ENCODE assay signal across 8 cellular contexts in the genomic region with DNA sequence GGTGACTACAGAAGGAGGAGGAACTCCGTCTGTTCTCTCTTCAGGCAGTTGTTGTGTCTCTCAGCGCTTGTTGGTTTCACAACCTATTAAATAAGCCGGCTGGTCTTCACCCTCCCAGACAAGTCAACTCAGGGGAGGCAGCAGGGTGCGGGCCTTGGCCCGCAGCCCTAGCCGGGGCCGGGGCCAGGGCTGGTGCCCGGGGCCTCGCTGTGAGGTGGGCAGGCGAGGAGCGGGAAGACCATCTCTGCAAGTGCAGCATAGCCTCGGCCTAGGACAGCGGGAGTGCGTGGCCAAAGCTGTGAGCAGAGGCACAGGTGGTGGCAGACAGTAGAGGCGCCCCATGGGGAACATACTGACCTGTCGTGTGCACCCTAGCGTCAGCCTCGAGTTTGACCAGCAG. TPM values are rescaled to one million over a fixed set of nuclear protein-coding genes. Genes with fewer than 3 reads are reported as not detected.
DNase-seq lines count a peak whose midpoint lies in the region; ATAC-seq, FAIRE-seq and TF ChIP-seq lines count a peak whose summit lies in the region.
"Not testable (repeated sequence)": the region's sequence is repeated elsewhere in the genome, so short reads cannot be mapped to it uniquely, and the experiment has no call there.

A gene (plus strand): TSS at position 31 of the 400 bp plus-strand sequence. CDS start 310 bp downstream, at position 341.

- H3K27ac ChIP-seq in CD4-positive, alpha-beta T cell (ENCODE audit: low read depth, low read length); Panc1 (ENCODE audit: low read length); small intestine (ENCODE audit: low read depth in 1 of 2, low read length in 1 of 2): not testable (repeated sequence)

- H3K4me1 ChIP-seq in Panc1 (ENCODE audit: control insufficient read depth, insufficient read depth, low read length); small intestine (ENCODE audit: control insufficient read depth in 2 of 2, insufficient read depth in 1 of 2, low read depth in 1 of 2, low read length in 1 of 2): not testable (repeated sequence)

- not testable (repeated sequence) for H3K9me3 Mint-ChIP-seq in CD4-positive, alpha-beta T cell; activated CD4-positive, alpha-beta memory T cell treated with anti-CD3 and anti-CD28 coated beads for 36 hours; activated naive CD8-positive, alpha-beta T cell treated with anti-CD3 and anti-CD28 coated beads for 36 hours; endothelial cell (ENCODE audit: unreplicated experiment); natural killer cell; type B pancreatic cell

- CTCF ChIA-PET in CD4-positive, alpha-beta T cell (lab: Charles Lee); Panc1 (lab: Charles Lee); activated CD4-positive, alpha-beta memory T cell treated with anti-CD3 and anti-CD28 coated beads for 36 hours (lab: Charles Lee): not testable (repeated sequence)

- H3K27me3 ChIP-seq in CD4-positive, alpha-beta T cell (ENCODE audit: control insufficient read depth, insufficient read depth, low read length); Panc1 (ENCODE audit: control insufficient read depth, insufficient read depth, low read length); small intestine (ENCODE audit: control insufficient read depth in 2 of 2, insufficient read depth in 2 of 2, low read length in 2 of 2): not testable (repeated sequence)

- not testable (repeated sequence) for TF ChIP-seq CTCF in CD4-positive, alpha-beta T cell (IDR thresholded peaks at IDR 0.05); Panc1 (IDR thresholded peaks at IDR 0.05); endothelial cell (IDR thresholded peaks at IDR 0.05; ENCODE audit: unreplicated experiment); natural killer cell (IDR thresholded peaks at IDR 0.05); type B pancreatic cell (conservative IDR thresholded peaks at IDR 0.05)

- in situ Hi-C loops in Panc1 (cut with HindIII; ENCODE audit: low pct_unique_long_range_greater_than_20kb, low sequenced_read_pairs): not testable (repeated sequence)

- intact Hi-C loops in CD4-positive, alpha-beta T cell (cut with DNase I, micrococcal nuclease); Panc1 (cut with micrococcal nuclease; ENCODE audit: unreplicated experiment); activated CD4-positive, alpha-beta memory T cell treated with anti-CD3 and anti-CD28 coated beads for 36 hours (cut with micrococcal nuclease); natural killer cell (cut with micrococcal nuclease): not testable (repeated sequence)

- H3K27me3 Mint-ChIP-seq in CD4-positive, alpha-beta T cell; activated CD4-positive, alpha-beta memory T cell treated with anti-CD3 and anti-CD28 coated beads for 36 hours; activated naive CD8-positive, alpha-beta T cell treated with anti-CD3 and anti-CD28 coated beads for 36 hours; endothelial cell (ENCODE audit: unreplicated experiment); natural killer cell (ENCODE audit: low read depth in 2 of 2); type B pancreatic cell: not testable (repeated sequence)

- H3K27ac Mint-ChIP-seq in CD4-positive, alpha-beta T cell; activated CD4-positive, alpha-beta memory T cell treated with anti-CD3 and anti-CD28 coated beads for 36 hours; activated naive CD8-positive, alpha-beta T cell treated with anti-CD3 and anti-CD28 coated beads for 36 hours; endothelial cell (ENCODE audit: unreplicated experiment); natural killer cell; type B pancreatic cell: not testable (repeated sequence)

- not testable (repeated sequence) for DNase-seq in CD4-positive, alpha-beta T cell; Panc1 (ENCODE audit: low read depth, low spot score); activated CD4-positive, alpha-beta memory T cell treated with anti-CD3 and anti-CD28 coated beads for 36 hours; activated naive CD8-positive, alpha-beta T cell treated with anti-CD3 and anti-CD28 coated beads for 36 hours; endothelial cell (ENCODE audit: low spot score); natural killer cell; small intestine; type B pancreatic cell (ENCODE audit: extremely low spot score, unreplicated experiment)

- not testable (repeated sequence) for ATAC-seq in CD4-positive, alpha-beta T cell (ENCODE audit: poor library complexity); Panc1; natural killer cell

- H3K9me3 ChIP-seq in CD4-positive, alpha-beta T cell (ENCODE audit: control insufficient read depth, low read length); Panc1 (ENCODE audit: control insufficient read depth, insufficient read depth, low read depth, low read length); small intestine (ENCODE audit: control insufficient read depth, low read depth): not testable (repeated sequence)

- FAIRE-seq in small intestine (lab: Jason Lieb, UNC): not testable (repeated sequence)

- not testable (repeated sequence) for H3K4me1 Mint-ChIP-seq in CD4-positive, alpha-beta T cell (ENCODE audit: low read depth); activated CD4-positive, alpha-beta memory T cell treated with anti-CD3 and anti-CD28 coated beads for 36 hours (ENCODE audit: low read depth); activated naive CD8-positive, alpha-beta T cell treated with anti-CD3 and anti-CD28 coated beads for 36 hours; endothelial cell (ENCODE audit: unreplicated experiment); natural killer cell; type B pancreatic cell (ENCODE audit: unreplicated experiment)

- not testable (repeated sequence) for H3K4me3 Mint-ChIP-seq in CD4-positive, alpha-beta T cell; activated CD4-positive, alpha-beta memory T cell treated with anti-CD3 and anti-CD28 coated beads for 36 hours; activated naive CD8-positive, alpha-beta T cell treated with anti-CD3 and anti-CD28 coated beads for 36 hours; endothelial cell (ENCODE audit: unreplicated experiment); natural killer cell; type B pancreatic cell

- 90 to 95% (median 92%) methylated on average over 8 to 17 of the region's 18 CpGs for WGBS in small intestine, 3 donors

- not testable (repeated sequence) for BruUV-seq in Panc1 (replicated peaks; lab: Mats Ljungman, UMichigan)

- not testable (repeated sequence) for H3K36me3 ChIP-seq in Panc1 (ENCODE audit: control insufficient read depth, insufficient read depth, low read length); small intestine (ENCODE audit: control insufficient read depth in 2 of 2, insufficient read depth in 2 of 2, low read length in 2 of 2)

- H3K4me3 ChIP-seq in Panc1 (ENCODE audit: low read depth in 2 of 2, low read length in 2 of 2); small intestine (ENCODE audit: low read depth in 1 of 2, low read length in 2 of 2): not testable (repeated sequence)

- peaks cover 40% of the 10 kb centered on the region for H3K36me3 Mint-ChIP-seq in CD4-positive, alpha-beta T cell (ENCODE audit: low read depth)
- H3K36me3 Mint-ChIP-seq in activated CD4-positive, alpha-beta memory T cell treated with anti-CD3 and anti-CD28 coated beads for 36 hours; activated naive CD8-positive, alpha-beta T cell treated with anti-CD3 and anti-CD28 coated beads for 36 hours; endothelial cell (ENCODE audit: low read depth, unreplicated experiment); natural killer cell; type B pancreatic cell: not testable (repeated sequence)

- POLR2A ChIA-PET in CD4-positive, alpha-beta T cell (lab: Charles Lee); Panc1 (lab: Charles Lee); activated CD4-positive, alpha-beta memory T cell treated with anti-CD3 and anti-CD28 coated beads for 36 hours (lab: Charles Lee): not testable (repeated sequence)

RNA-seq across cellular contexts. Expression of the gene that starts here (rescaled TPM):
- 10 to 100 TPM; 12.9 to 13.9 TPM for total RNA-seq in CD4-positive, alpha-beta T cell
- total RNA-seq in Panc1 (2021; ENCODE audit: unreplicated experiment) (14.4 TPM), endothelial cell (ENCODE audit: unreplicated experiment) (17.2 TPM), natural killer cell (10 to 100 TPM; 11.7 to 25.8 (median 20.0) TPM), type B pancreatic cell (ENCODE audit: low replicate concordance) (11.3 and 16.2 TPM in 2 replicates)
- 11.3 TPM for polyA plus RNA-seq in Panc1 (2012; ENCODE audit: insufficient read length)
- 10 to 100 TPM; 11.6 to 11.8 TPM for total RNA-seq in activated CD4-positive, alpha-beta memory T cell treated with anti-CD3 and anti-CD28 coated beads for 36 hours
- total RNA-seq in activated naive CD8-positive, alpha-beta T cell treated with anti-CD3 and anti-CD28 coated beads for 36 hours: 10 to 100 TPM; 13.6 to 14.7 TPM
- polyA plus RNA-seq in small intestine: 10 to 100 TPM in 2 of 3 donors, 1 to 10 TPM in 1; 8.7 to 34.4 (median 15.9) TPM
